15 cellular contexts compared by ENCODE assay signal in the genomic region with DNA sequence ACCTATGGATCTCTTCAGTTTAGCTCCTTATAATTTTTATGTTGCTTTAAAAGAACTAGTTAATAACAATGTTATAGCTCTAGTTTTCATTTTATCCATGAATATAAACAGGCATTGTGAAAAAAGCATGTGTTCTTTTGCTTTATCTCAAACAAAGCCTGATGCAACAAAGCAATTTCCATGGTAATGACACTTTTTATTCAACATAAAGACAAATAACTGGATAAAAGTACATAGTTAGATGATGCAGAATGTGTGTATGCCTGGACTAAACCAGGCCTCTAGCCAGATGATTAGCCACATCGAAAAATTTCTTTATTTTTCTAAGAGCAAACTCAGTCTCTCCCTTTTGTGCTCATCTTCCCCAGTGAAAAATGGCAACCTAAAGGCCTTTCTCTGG.
"Had no signal": no experiment of that assay in that cellular context is flagged by ENCODE, and none has a peak within 500 bp of the region (broad histone marks: within the 10 kb centered on the region; RNA-seq: fewer than 3 reads in every experiment).

No MANE protein-coding gene starts in this region.

- H3K4me1 ChIP-seq: parathyroid adenoma, stomach, testis had no signal

- DNase-seq: activated CD4-positive, alpha-beta T cell treated with anti-CD3 and anti-CD28 coated beads, Interleukin-2, amount 10 ng/mL, durations not matched to agents 7 days and 5 days; activated naive CD4-positive, alpha-beta T cell treated with Interleukin-2 at 50 U/mL for 16 hours; aorta; islet precursor cell; sigmoid colon; stimulated activated CD4-positive, alpha-beta T cell treated with anti-CD3 and anti-CD28 coated beads, Interleukin-1b, Interleukin-23, amount 100 ng/mL, for 48 hours; stomach; testis; upper lobe of left lung had no signal

- H3K27ac Mint-ChIP-seq: activated CD4-positive, alpha-beta T cell treated with anti-CD3 and anti-CD28 coated beads, Interleukin-2, amount 10 ng/mL, durations not matched to agents 7 days and 5 days; activated T-helper 17 cell treated with anti-CD3 and anti-CD28 coated beads, Interleukin-2, amount 50 U/mL, for 72 hours had no signal

- H3K27ac ChIP-seq: cardiac muscle cell, gastroesophageal sphincter, parathyroid adenoma, sigmoid colon, stomach, testis, upper lobe of left lung had no signal

- H3K36me3 ChIP-seq: cardiac muscle cell, gastroesophageal sphincter, sigmoid colon, stomach, upper lobe of left lung had no signal

- H3K9ac ChIP-seq: parathyroid adenoma had no signal

- H3K27me3 Mint-ChIP-seq: activated CD4-positive, alpha-beta T cell treated with anti-CD3 and anti-CD28 coated beads, Interleukin-2, amount 10 ng/mL, durations not matched to agents 7 days and 5 days; activated T-helper 17 cell treated with anti-CD3 and anti-CD28 coated beads, Interleukin-2, amount 50 U/mL, for 72 hours had no signal

- H3K4me3 ChIP-seq: cardiac muscle cell, gastroesophageal sphincter, lung, sigmoid colon, stomach, testis, upper lobe of left lung had no signal

- H3K79me2 ChIP-seq: parathyroid adenoma had no signal

- H3K27me3 ChIP-seq: gastroesophageal sphincter, sigmoid colon, stomach, testis, upper lobe of left lung had no signal

- H3K9me3 ChIP-seq: gastroesophageal sphincter, sigmoid colon, stomach, testis, upper lobe of left lung had no signal

- ATAC-seq: activated T-helper 17 cell treated with anti-CD3 and anti-CD28 coated beads, Interleukin-2, amount 50 U/mL, for 72 hours; gastroesophageal sphincter had no signal

- H3K4me1 Mint-ChIP-seq: activated CD4-positive, alpha-beta T cell treated with anti-CD3 and anti-CD28 coated beads, Interleukin-2, amount 10 ng/mL, durations not matched to agents 7 days and 5 days; activated T-helper 17 cell treated with anti-CD3 and anti-CD28 coated beads, Interleukin-2, amount 50 U/mL, for 72 hours; neural crest cell had no signal

- H2AFZ ChIP-seq: parathyroid adenoma had no signal

- H3K4me3 Mint-ChIP-seq: activated CD4-positive, alpha-beta T cell treated with anti-CD3 and anti-CD28 coated beads, Interleukin-2, amount 10 ng/mL, durations not matched to agents 7 days and 5 days; activated T-helper 17 cell treated with anti-CD3 and anti-CD28 coated beads, Interleukin-2, amount 50 U/mL, for 72 hours; neural crest cell had no signal

- H3K9me3 Mint-ChIP-seq: activated CD4-positive, alpha-beta T cell treated with anti-CD3 and anti-CD28 coated beads, Interleukin-2, amount 10 ng/mL, durations not matched to agents 7 days and 5 days; activated T-helper 17 cell treated with anti-CD3 and anti-CD28 coated beads, Interleukin-2, amount 50 U/mL, for 72 hours had no signal
